Comparison of ENCODE assay signal across 9 cellular contexts in the genomic region with DNA sequence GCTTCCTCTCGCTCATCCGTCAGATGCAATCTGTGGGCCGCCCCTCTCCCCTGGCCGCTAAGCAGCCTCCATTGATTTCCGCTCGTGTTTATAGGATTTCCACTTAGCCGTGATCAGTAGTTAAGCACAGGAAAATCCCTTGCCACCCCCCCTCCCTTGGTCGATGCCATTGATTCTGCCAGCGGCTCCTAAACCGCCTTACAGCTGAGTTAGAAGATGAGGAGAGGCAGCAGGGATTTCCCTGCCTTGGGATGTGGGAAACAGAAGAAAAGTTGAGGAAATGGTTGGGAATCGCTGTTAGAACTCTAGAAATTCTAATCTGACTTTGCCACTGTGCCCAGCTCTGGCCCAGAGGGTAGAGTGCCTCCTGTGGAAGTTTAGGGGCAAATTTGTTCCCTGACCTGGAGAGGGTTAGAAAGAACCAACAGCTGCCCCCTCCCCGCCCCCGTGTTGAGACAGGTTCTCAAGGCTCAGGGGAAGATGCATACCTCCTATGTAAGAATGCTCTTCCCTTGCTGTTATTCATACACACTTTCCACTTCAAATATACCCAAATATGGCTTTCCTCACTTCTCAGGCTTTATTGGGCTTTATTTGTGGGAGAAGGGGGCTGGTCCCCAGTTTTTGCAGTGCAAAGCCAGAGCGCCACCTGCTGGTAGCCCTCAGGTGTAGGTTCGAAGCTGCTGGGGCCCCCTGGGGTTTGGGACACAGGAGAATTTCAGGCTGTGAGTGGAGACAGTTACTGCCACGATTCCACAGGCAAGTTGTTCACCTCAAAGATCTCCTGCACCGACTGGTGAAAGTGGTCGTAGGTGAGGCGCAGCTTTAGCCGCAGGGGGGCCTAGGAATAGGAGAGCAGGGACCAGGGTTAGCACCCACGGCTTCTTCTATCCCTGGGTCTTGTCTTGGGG. TPM values are rescaled to one million over a fixed set of nuclear protein-coding genes. Genes with fewer than 3 reads are reported as not detected.
DNase-seq lines count a peak whose midpoint lies in the region; ATAC-seq and TF ChIP-seq lines count a peak whose summit lies in the region.
"Had no signal": no experiment of that assay in that cellular context is flagged by ENCODE, and none has a peak within 500 bp of the region (broad histone marks: within the 10 kb centered on the region; RNA-seq: fewer than 3 reads in every experiment).

No MANE protein-coding gene starts in this region.

- peaks cover 48% of the 10 kb centered on the region for H3K4me1 Mint-ChIP-seq in activated T-cell treated with anti-CD3 and anti-CD28 coated beads, Interleukin-2, amount 50 U/mL, for 24 hours (ENCODE audit: low read depth)

- peak overlapping the region; percentile 83 for H3K27ac Mint-ChIP-seq in activated T-cell treated with anti-CD3 and anti-CD28 coated beads, Interleukin-2, amount 50 U/mL, for 24 hours

- H3K36me3 Mint-ChIP-seq in activated T-cell treated with anti-CD3 and anti-CD28 coated beads, Interleukin-2, amount 50 U/mL, for 24 hours (ENCODE audit: low read depth) = peaks cover 82% of the 10 kb centered on the region

- no peak overlapping the region for H3K4me3 Mint-ChIP-seq in activated T-cell treated with anti-CD3 and anti-CD28 coated beads, Interleukin-2, amount 50 U/mL, for 24 hours

- no peaks in the 10 kb centered on the region for H3K27me3 Mint-ChIP-seq in activated T-cell treated with anti-CD3 and anti-CD28 coated beads, Interleukin-2, amount 50 U/mL, for 24 hours

- ATAC-seq in HG03108 (IDR thresholded peaks at IDR 0.05; ENCODE audit: unreplicated experiment) = no peak
- ATAC-seq in GM21447 (IDR thresholded peaks at IDR 0.05; ENCODE audit: unreplicated experiment) = no peak
- ATAC-seq: left colon had no signal

- peak; percentile 91 for TF ChIP-seq CTCF in fibroblast of the aortic adventitia (IDR thresholded peaks at IDR 0.05; ENCODE audit: insufficient read depth, low read length)

- peak; percentile 64 for DNase-seq in activated gamma-delta T cell treated with Interleukin-2 at 50 U/mL for 16 hours
- DNase-seq in activated gamma-delta T cell (lab: John Stamatoyannopoulos, UW) = no peak
- peak; percentile 23 for DNase-seq in NCI-H774 (lab: John Stamatoyannopoulos, UW)
- DNase-seq in activated T-cell treated with anti-CD3 and anti-CD28 coated beads, Interleukin-2, amount 50 U/mL, for 24 hours = peak; percentile 78
- peak; percentile 66 for DNase-seq in fibroblast of the aortic adventitia (ENCODE audit: low read depth)
- DNase-seq in renal cortical epithelial cell (ENCODE audit: low read depth) = peak; percentile 26

- no peaks in the 10 kb centered on the region for H3K9me3 Mint-ChIP-seq in activated T-cell treated with anti-CD3 and anti-CD28 coated beads, Interleukin-2, amount 50 U/mL, for 24 hours

- no peak overlapping the region for H3K4me3 ChIP-seq in fibroblast of the aortic adventitia (ENCODE audit: low read depth, low read length)

RNA-seq across cellular contexts. Expression of gene THTPA, which starts 3.2 kb away (rescaled TPM):
- total RNA-seq in fibroblast of the aortic adventitia (ENCODE audit: low replicate concordance) = 22.3 and 26.8 TPM in 2 replicates
- 3.6 and 13.5 TPM in 2 replicates for total RNA-seq in renal cortical epithelial cell

RNA-seq across cellular contexts. Expression of gene ZFHX2, which starts 7.7 kb away (rescaled TPM):
- total RNA-seq in fibroblast of the aortic adventitia (ENCODE audit: low replicate concordance) (0.36 and 0.41 TPM in 2 replicates), renal cortical epithelial cell (0.69 and 1.8 TPM in 2 replicates)

RNA-seq across cellular contexts. Expression of gene AP1G2, which starts 8.3 kb away (rescaled TPM):
- 4.0 and 4.3 TPM in 2 replicates for total RNA-seq in fibroblast of the aortic adventitia (ENCODE audit: low replicate concordance)
- total RNA-seq in renal cortical epithelial cell = 51.2 and 55.9 TPM in 2 replicates

RNA-seq across cellular contexts. Expression of gene JPH4, which starts 19.3 kb away (rescaled TPM):
- total RNA-seq in fibroblast of the aortic adventitia (ENCODE audit: low replicate concordance) (not detected in 2 replicates), renal cortical epithelial cell (not detected in 2 replicates)
